11 cellular contexts compared by ENCODE assay signal in genomic region chr17:55660171-55660886, GRCh38.
DNase-seq lines count a peak whose midpoint lies in the region; ATAC-seq and TF ChIP-seq lines count a peak whose summit lies in the region.
"Had no signal": no experiment of that assay in that cellular context is flagged by ENCODE, and none has a peak within 500 bp of the region (broad histone marks: within the 10 kb centered on the region; RNA-seq: fewer than 3 reads in every experiment).

No MANE protein-coding gene starts in this region.

- H3K27ac ChIP-seq in OCI-LY7 (ENCODE audit: low read depth, low read length, poor library complexity, severe bottlenecking) (no peak overlapping the region), sigmoid colon (peak overlapping the region; percentile 33 to 50 (median 48))
- H3K27ac ChIP-seq: tibial artery had no signal

- H2AFZ ChIP-seq in OCI-LY7 (ENCODE audit: low read length): peak overlapping the region; percentile 53; the same call in 1 of the 2 replicates

- H3K9me2 ChIP-seq in OCI-LY7 (ENCODE audit: insufficient read depth, low read length): no peaks in the 10 kb centered on the region

- TF ChIP-seq CTCF in OCI-LY7 (conservative IDR thresholded peaks at IDR 0.05; ENCODE audit: low read length) (no peak), fibroblast of the aortic adventitia (IDR thresholded peaks at IDR 0.05; ENCODE audit: insufficient read depth, low read length) (no peak), sigmoid colon (IDR thresholded peaks at IDR 0.05) (no peak)

- no peaks in the 10 kb centered on the region for H3K36me3 ChIP-seq in OCI-LY7 (ENCODE audit: insufficient read depth, low read length)
- H3K36me3 ChIP-seq in sigmoid colon: no peaks in the 10 kb centered on the region
- H3K36me3 ChIP-seq: tibial artery had no signal

- POLR2A ChIA-PET in OCI-LY7 (lab: Charles Lee): interaction anchor here (1.0 kb wide), 1 partner anchor 10 kb away, joined by 4 read pairs; no protein-coding TSS in a partner anchor

- ATAC-seq in HG03097 (IDR thresholded peaks at IDR 0.05; ENCODE audit: low FRiP score, unreplicated experiment): no peak
- ATAC-seq: HCT116 had no signal

- CTCF ChIA-PET in OCI-LY7 (lab: Charles Lee; ENCODE audit: unreplicated experiment): no interaction called here

- H3K4me2 ChIP-seq in OCI-LY7 (ENCODE audit: low read length): peak overlapping the region; percentile 45

- H4K20me1 ChIP-seq in OCI-LY7 (ENCODE audit: insufficient read depth, low read length): no peaks in the 10 kb centered on the region

- intact Hi-C loops in OCI-LY7 (cut with micrococcal nuclease; ENCODE audit: unreplicated experiment) (no loop called here), sigmoid colon (cut with DNase I) (no loop called here), posterior vena cava (cut with DNase I) (no loop called here)

- H3K9me3 ChIP-seq in OCI-LY7 (ENCODE audit: low read length): no peaks in the 10 kb centered on the region
- no peaks in the 10 kb centered on the region for H3K9me3 ChIP-seq in sigmoid colon
- H3K9me3 ChIP-seq: tibial artery had no signal

- TF ChIP-seq POLR2A in sigmoid colon (IDR thresholded peaks at IDR 0.05): no peak

- BruUV-seq in OCI-LY7 (replicated peaks; lab: Mats Ljungman, UMichigan): no TSS peak

- TF ChIP-seq EP300 in sigmoid colon (IDR thresholded peaks at IDR 0.05): no peak

- no peaks in the 10 kb centered on the region for H3K79me2 ChIP-seq in OCI-LY7 (ENCODE audit: insufficient read depth, low read depth, low read length)

- H3K27me3 ChIP-seq in sigmoid colon: no peaks in the 10 kb centered on the region
- H3K27me3 ChIP-seq: tibial artery had no signal

- WGBS in sigmoid colon, 2 donors: 6 to 30% methylated on average over 2 of the region's 2 CpGs

- peaks cover 41% of the 10 kb centered on the region for H3K4me1 ChIP-seq in OCI-LY7 (ENCODE audit: insufficient read depth, low read length, poor library complexity, severe bottlenecking)
- peaks cover 0 to 19% (median 8%) of the 10 kb centered on the region in 4 donors for H3K4me1 ChIP-seq in sigmoid colon

- H3K4me3 ChIP-seq in OCI-LY7 (ENCODE audit: low read depth, low read length, poor library complexity, severe bottlenecking): no peak overlapping the region
- H3K4me3 ChIP-seq in fibroblast of the aortic adventitia (ENCODE audit: low read depth, low read length): no peak overlapping the region
- H3K4me3 ChIP-seq in sigmoid colon: no peak overlapping the region
- H3K4me3 ChIP-seq: tibial artery had no signal

- DNase-seq in DMS153 (lab: John Stamatoyannopoulos, UW) (peak; percentile 69), OCI-LY7 (ENCODE audit: low spot score) (peak; percentile 53), fibroblast of the aortic adventitia (ENCODE audit: low read depth) (peak; percentile 35), sigmoid colon (no peak), NCI-H2171 (lab: John Stamatoyannopoulos, UW) (no peak), GM03348 (ENCODE audit: low spot score) (no peak), posterior vena cava (ENCODE audit: low spot score) (no peak)
- DNase-seq: CD4-positive, alpha-beta T cell; tibial artery had no signal

Comparison
In these comparisons a context has a peak if more than half of its experiments do, and no peak if none do; other contexts are left out.
1. DNase-seq: peak in DMS153 (single experiment), OCI-LY7 (single experiment) and fibroblast of the aortic adventitia (single experiment); none in sigmoid colon (single experiment), NCI-H2171 (single experiment), GM03348 (single experiment) and posterior vena cava (single experiment).